Comparison of ENCODE assay signal across 1 cellular context in the genomic region with DNA sequence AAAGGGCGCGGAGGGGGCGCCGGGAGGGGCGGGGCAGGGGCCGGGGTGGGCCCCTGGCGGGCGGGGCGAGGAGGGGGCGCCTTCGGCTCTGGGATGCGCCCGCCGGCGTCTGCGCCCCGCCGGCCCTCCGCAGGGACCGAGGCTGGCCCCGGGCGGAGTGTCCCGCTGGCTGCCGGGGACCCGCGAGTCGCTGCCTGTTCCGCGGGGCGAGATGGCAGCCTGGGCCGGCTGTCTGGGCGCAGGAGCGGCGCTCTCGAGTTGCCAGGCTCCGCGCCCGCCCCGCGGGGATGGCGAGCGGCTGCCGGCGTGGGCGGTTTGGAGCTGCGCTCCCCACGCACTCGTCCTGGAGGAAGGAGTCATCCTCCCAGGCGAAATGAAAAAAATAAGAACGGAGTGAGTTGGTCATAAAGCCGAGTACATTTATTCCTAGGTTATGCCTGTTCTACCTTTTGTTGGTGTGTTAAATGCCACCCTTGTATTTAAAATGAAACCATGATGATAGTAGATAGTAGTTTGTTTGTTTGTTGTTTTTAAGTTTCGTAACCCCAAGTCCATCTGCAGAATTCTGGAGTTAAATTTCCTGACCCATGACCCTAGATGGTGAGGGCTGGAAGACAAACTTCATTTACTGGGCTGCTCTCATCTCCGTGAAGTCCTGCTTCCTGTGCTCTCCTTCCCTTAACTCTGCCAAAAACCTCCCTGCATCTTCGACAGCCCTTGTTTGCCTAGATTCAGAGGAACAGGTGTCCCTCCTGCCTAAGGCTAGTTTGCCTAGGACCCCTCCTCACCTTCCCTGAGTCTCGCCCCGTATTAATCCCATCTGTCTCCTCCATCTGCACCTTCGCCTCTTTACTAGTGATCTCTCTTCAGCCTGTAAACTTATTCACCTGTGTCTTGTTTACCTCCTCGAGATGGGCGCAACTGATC.
TF ChIP-seq lines count a peak whose summit lies in the region.

No MANE protein-coding gene starts in this region.

TF ChIP-seq in endothelial cell of umbilical vein, 7 proteins besides CTCF, POLR2A, EP300 and RAD21 (continued from another document):
- no peak for TF ChIP-seq MAX (IDR thresholded peaks at IDR 0.05; ENCODE audit: insufficient read depth, insufficient read length)
- TF ChIP-seq MYC (IDR thresholded peaks at IDR 0.05; ENCODE audit: low read depth, low read length), result no peak
- TF ChIP-seq POLR2AphosphoS5 (IDR thresholded peaks at IDR 0.05; ENCODE audit: insufficient read depth, low read depth, low read length), result no peak
- TF ChIP-seq FOS (IDR thresholded peaks at IDR 0.05; ENCODE audit: borderline replicate concordance, insufficient read depth, low read length), result no peak
